Comparison of ENCODE assay signal across 15 cellular contexts in genomic region chr2:156663757-156664409, GRCh38.
A peak's percentile ranks its signal among the peaks of the same experiment; 100 is the strongest.
DNase-seq lines count a peak whose midpoint lies in the region; ATAC-seq and TF ChIP-seq lines count a peak whose summit lies in the region.
"Had no signal": no experiment of that assay in that cellular context is flagged by ENCODE, and none has a peak within 500 bp of the region (broad histone marks: within the 10 kb centered on the region; RNA-seq: fewer than 3 reads in every experiment).

No MANE protein-coding gene starts in this region.

- H3K4me2 ChIP-seq in GM23338, result no peak overlapping the region
- H3K4me2 ChIP-seq: PC-9, smooth muscle cell had no signal

- H3K4me1 Mint-ChIP-seq in GM23338 (peaks cover 12% of the 10 kb centered on the region), memory B cell (peaks cover 3% of the 10 kb centered on the region), Calu3 (ENCODE audit: low read depth, unreplicated experiment) (no peaks in the 10 kb centered on the region)
- H3K4me1 Mint-ChIP-seq: activated naive CD4-positive, alpha-beta T cell treated with anti-CD3 and anti-CD28 coated beads, Interleukin-2, amount 10 ng/mL, durations not matched to agents 7 days and 5 days had no signal

- H3K9me2 ChIP-seq in GM23338 (ENCODE audit: insufficient read depth), result no peaks in the 10 kb centered on the region

- no peaks in the 10 kb centered on the region for H4K20me1 ChIP-seq in GM23338 (replicated peaks; ENCODE audit: insufficient read depth)

- no peaks in the 10 kb centered on the region for H3K27me3 Mint-ChIP-seq in GM23338 (ENCODE audit: insufficient read depth, low read depth, poor library complexity)
- no peaks in the 10 kb centered on the region for H3K27me3 Mint-ChIP-seq in memory B cell
- no peaks in the 10 kb centered on the region for H3K27me3 Mint-ChIP-seq in Calu3 (ENCODE audit: unreplicated experiment)
- H3K27me3 Mint-ChIP-seq: activated naive CD4-positive, alpha-beta T cell treated with anti-CD3 and anti-CD28 coated beads, Interleukin-2, amount 10 ng/mL, durations not matched to agents 7 days and 5 days had no signal

- H2AFZ ChIP-seq in GM23338, result no peak overlapping the region
- H2AFZ ChIP-seq: PC-9 had no signal

- BruUV-seq in Calu3 (replicated peaks; lab: Mats Ljungman, UMichigan), result no TSS peak

- TF ChIP-seq CTCF in GM23338 (conservative IDR thresholded peaks at IDR 0.05; ENCODE audit: low read depth in 2 of 2), result no peak
- TF ChIP-seq CTCF in Calu3 (IDR thresholded peaks at IDR 0.05; ENCODE audit: unreplicated experiment), result no peak

- H3K9me3 Mint-ChIP-seq in GM23338, result peaks cover 19% of the 10 kb centered on the region
- H3K9me3 Mint-ChIP-seq in memory B cell, result peaks cover 3% of the 10 kb centered on the region
- peaks cover 3% of the 10 kb centered on the region for H3K9me3 Mint-ChIP-seq in Calu3 (ENCODE audit: low read depth, unreplicated experiment)

- peaks cover 10% of the 10 kb centered on the region for H3K4me1 ChIP-seq in GM23338 (ENCODE audit: insufficient read depth)
- H3K4me1 ChIP-seq: heart left ventricle had no signal

- no peak overlapping the region for H3K27ac ChIP-seq in GM23338 (ENCODE audit: low read depth)
- H3K27ac ChIP-seq: heart left ventricle, PC-9 had no signal

- ATAC-seq in GM19043 (IDR thresholded peaks at IDR 0.05; ENCODE audit: low read depth, unreplicated experiment) (peak; percentile 82), GM23338 (no peak; the same call in 2 of the 3 replicates), HG03442 (IDR thresholded peaks at IDR 0.05; ENCODE audit: unreplicated experiment) (peak; percentile 79), memory B cell (ENCODE audit: low read depth) (no peak)
- ATAC-seq: HCT116, heart left ventricle, WTC11 had no signal

- H3K36me3 Mint-ChIP-seq in GM23338 (ENCODE audit: low read depth), result peaks cover 20% of the 10 kb centered on the region; the same call in 2 of the 3 replicates
- no peaks in the 10 kb centered on the region for H3K36me3 Mint-ChIP-seq in memory B cell
- no peaks in the 10 kb centered on the region for H3K36me3 Mint-ChIP-seq in Calu3 (ENCODE audit: insufficient read depth, unreplicated experiment)
- H3K36me3 Mint-ChIP-seq: activated naive CD4-positive, alpha-beta T cell treated with anti-CD3 and anti-CD28 coated beads, Interleukin-2, amount 10 ng/mL, durations not matched to agents 7 days and 5 days had no signal

- no peaks in the 10 kb centered on the region for H3K27me3 ChIP-seq in GM23338 (ENCODE audit: insufficient read depth)
- H3K27me3 ChIP-seq: heart left ventricle, MG63 had no signal

- H3K4me3 ChIP-seq in GM23338, result no peak overlapping the region
- H3K4me3 ChIP-seq: heart left ventricle, MG63, PC-9, smooth muscle cell had no signal

- H3K79me2 ChIP-seq in GM23338 (replicated peaks; ENCODE audit: insufficient read depth), result no peaks in the 10 kb centered on the region

- DNase-seq in GM23338 (ENCODE audit: low spot score), result peak; percentile 24
- no peak for DNase-seq in memory B cell (ENCODE audit: low spot score in 2 of 2)
- no peak for DNase-seq in cardiac septum (ENCODE audit: low spot score)
- no peak for DNase-seq in NCI-H510A (lab: John Stamatoyannopoulos, UW)
- no peak for DNase-seq in Calu3
- DNase-seq: activated naive CD4-positive, alpha-beta T cell treated with anti-CD3 and anti-CD28 coated beads, Interleukin-2, amount 10 ng/mL, durations not matched to agents 7 days and 5 days; EL; heart left ventricle; MG63; PC-9 had no signal

- H3K27ac Mint-ChIP-seq in GM23338, result no peak overlapping the region; the same call in 1 of the 2 replicates
- no peak overlapping the region for H3K27ac Mint-ChIP-seq in memory B cell
- no peak overlapping the region for H3K27ac Mint-ChIP-seq in Calu3 (ENCODE audit: unreplicated experiment)
- H3K27ac Mint-ChIP-seq: activated naive CD4-positive, alpha-beta T cell treated with anti-CD3 and anti-CD28 coated beads, Interleukin-2, amount 10 ng/mL, durations not matched to agents 7 days and 5 days; WTC11 had no signal

- H3K4me3 Mint-ChIP-seq in GM23338 (no peak overlapping the region), memory B cell (peak overlapping the region; percentile 12), Calu3 (ENCODE audit: low read depth, unreplicated experiment) (no peak overlapping the region)
- H3K4me3 Mint-ChIP-seq: activated naive CD4-positive, alpha-beta T cell treated with anti-CD3 and anti-CD28 coated beads, Interleukin-2, amount 10 ng/mL, durations not matched to agents 7 days and 5 days; WTC11 had no signal

- H3K36me3 ChIP-seq in GM23338 (ENCODE audit: insufficient read depth), result no peaks in the 10 kb centered on the region
- H3K36me3 ChIP-seq: heart left ventricle, MG63 had no signal

- intact Hi-C loops in cardiac septum (cut with DNase I), result no loop called here
- intact Hi-C loops in Calu3 (cut with micrococcal nuclease; ENCODE audit: unreplicated experiment), result no loop called here

- CTCF ChIA-PET in Calu3 (lab: Charles Lee), result interaction anchor here (0.9 kb wide), 1 partner anchor 552 kb away, joined by 4 read pairs; no protein-coding TSS in a partner anchor

- no peaks in the 10 kb centered on the region for H3F3A ChIP-seq in GM23338 (replicated peaks; ENCODE audit: low read depth)

TF ChIP-seq in GM23338, 12 proteins besides CTCF, POLR2A, EP300 and RAD21 (continues in another document):
- TF ChIP-seq ZNF462 (CRISPR knock-in tag; IDR thresholded peaks at IDR 0.05), result no peak
- no peak for TF ChIP-seq JUNB (IDR thresholded peaks at IDR 0.05; ENCODE audit: unreplicated experiment)
- no peak for TF ChIP-seq ZNF331 (CRISPR knock-in tag; IDR thresholded peaks at IDR 0.05; ENCODE audit: low read depth)
- no peak for TF ChIP-seq ZNF114 (CRISPR knock-in tag; IDR thresholded peaks at IDR 0.05)
- no peak for TF ChIP-seq NANOG (IDR thresholded peaks at IDR 0.05; ENCODE audit: borderline replicate concordance)
- TF ChIP-seq CREB1 (CRISPR knock-in tag; IDR thresholded peaks at IDR 0.05; ENCODE audit: low read depth), result no peak
- no peak for TF ChIP-seq STAT1 (IDR thresholded peaks at IDR 0.05; ENCODE audit: unreplicated experiment)
- no peak for TF ChIP-seq EZH2phosphoT487 (IDR thresholded peaks at IDR 0.05; ENCODE audit: unreplicated experiment)
- no peak for TF ChIP-seq EZH2 (IDR thresholded peaks at IDR 0.05; ENCODE audit: low read depth, unreplicated experiment)

Comparison
In these comparisons a context has a peak if more than half of its experiments do, and no peak if none do; other contexts are left out.
1. ATAC-seq: peak in GM19043 (single experiment) and HG03442 (single experiment); none in GM23338 (single experiment) and memory B cell (single experiment).